In genomic region chr18:29605365-29605764, GRCh38 we compare ENCODE assay signal across 9 cellular contexts.
"Had no signal": no experiment of that assay in that cellular context is flagged by ENCODE, and none has a peak within 500 bp of the region (broad histone marks: within the 10 kb centered on the region; RNA-seq: fewer than 3 reads in every experiment).

No MANE protein-coding gene starts in this region.

- H3K9ac ChIP-seq: GM23248, KMS-11 had no signal

- DNase-seq: GM23248, GOT3, H7, IMR-90, Karpas-422, KBM-7 had no signal

- H3K4me3 ChIP-seq: GM23248, HAP-1 had no signal

- H3K4me1 ChIP-seq: HAP-1 had no signal

- H3K27ac ChIP-seq: GM23248, KMS-11 had no signal

- H3K36me3 ChIP-seq: HAP-1 had no signal

- H3K9me3 ChIP-seq: HAP-1 had no signal

- ATAC-seq: HCT116 had no signal
